8 cellular contexts compared by ENCODE assay signal in genomic region chr19:39125554-39126311, GRCh38. TPM values are rescaled to one million over a fixed set of nuclear protein-coding genes. Genes with fewer than 3 reads are reported as not detected.
DNase-seq lines count a peak whose midpoint lies in the region; ATAC-seq and TF ChIP-seq lines count a peak whose summit lies in the region.

Gene PAK4 (plus strand): TSS chr19:39125786. CDS start chr19:39169554, 43,768 bp downstream.

- H3K27me3 ChIP-seq in foreskin keratinocyte = no peaks in the 10 kb centered on the region
- H3K27me3 ChIP-seq in neuron (ENCODE audit: insufficient read depth, low read length) = no peaks in the 10 kb centered on the region
- H3K27me3 ChIP-seq in subcutaneous abdominal adipose tissue (ENCODE audit: control insufficient read depth in 5 of 5, insufficient read depth in 4 of 5, low read length in 5 of 5) = peaks cover 0 to 3% (median 0%) of the 10 kb centered on the region in 5 donors

- H3K9ac ChIP-seq in subcutaneous abdominal adipose tissue (ENCODE audit: low read length in 5 of 5) = peak within 1 kb of the TSS in 4 of 5 donors; percentile 61 to 84 (median 71)

- peak within 1 kb of the TSS; percentile 34 for H2AFZ ChIP-seq in neuron (ENCODE audit: low read depth, low read length)

- TF ChIP-seq CTCF in HEK293 (tag by site-specific recombination; IDR thresholded peaks at IDR 0.05) = peak; percentile 91
- no peak for TF ChIP-seq CTCF in foreskin keratinocyte (conservative IDR thresholded peaks at IDR 0.05)

- no peaks in the 10 kb centered on the region; a peak in 1 of 3 replicates for H3K36me3 ChIP-seq in HEK293 (ENCODE audit: control insufficient read depth in 2 of 2, insufficient read depth in 1 of 2, low read length in 2 of 2)
- no peaks in the 10 kb centered on the region for H3K36me3 ChIP-seq in neuron (ENCODE audit: insufficient read depth, low read length)
- no peaks in the 10 kb centered on the region for H3K36me3 ChIP-seq in subcutaneous abdominal adipose tissue (ENCODE audit: control insufficient read depth in 5 of 5, insufficient read depth in 5 of 5, low read length in 5 of 5)

- CTCF ChIA-PET in HEK293 (lab: Yijun Ruan, JAX) = interaction anchor here (0.6 to 3.0 kb wide), 6 partner anchors 14 to 377 kb away, joined by 3 to 19 read pairs (median 5); no protein-coding TSS in a partner anchor

- H3K9me3 ChIP-seq in HEK293 (ENCODE audit: control insufficient read depth, insufficient read depth, low read depth, low read length) = no peaks in the 10 kb centered on the region
- no peaks in the 10 kb centered on the region for H3K9me3 ChIP-seq in neuron (ENCODE audit: low read length)
- no peaks in the 10 kb centered on the region for H3K9me3 ChIP-seq in subcutaneous abdominal adipose tissue (ENCODE audit: control insufficient read depth in 5 of 5, low read length in 5 of 5)

- in situ Hi-C loops in SK-MEL-5 (cut with HindIII; ENCODE audit: low pct_unique_long_range_greater_than_20kb, low sequenced_read_pairs) = no loop called here

- peak; percentile 93 for ATAC-seq in foreskin keratinocyte

- H3K4me1 ChIP-seq in HEK293 (ENCODE audit: control insufficient read depth, insufficient read depth, low read length) (peaks cover 24% of the 10 kb centered on the region), foreskin keratinocyte (no peaks in the 10 kb centered on the region), neuron (ENCODE audit: insufficient read depth, low read length) (peaks cover 24% of the 10 kb centered on the region), subcutaneous abdominal adipose tissue (ENCODE audit: control insufficient read depth in 5 of 5, insufficient read depth in 5 of 5, low read length in 5 of 5) (peaks cover 3 to 48% (median 39%) of the 10 kb centered on the region in 5 donors)

- POLR2A ChIA-PET in HEK293 (lab: Yijun Ruan, JAX) = interaction anchor here (0.5 to 2.1 kb wide), 9 partner anchors 14 to 777 kb away, joined by 3 to 6 read pairs (median 3); partner anchors contain the start of genes MED29, PAF1, RPS16 and SAMD4B

- H3K4me3 ChIP-seq in HEK293 (ENCODE audit: low read depth, low read length) (peak within 1 kb of the TSS; percentile 67), neuron (ENCODE audit: low read length) (peak within 1 kb of the TSS; percentile 82), subcutaneous abdominal adipose tissue (ENCODE audit: low read depth in 1 of 5, low read length in 5 of 5) (peak within 1 kb of the TSS; percentile 58 to 92 (median 85))

- peak; percentile 93 for DNase-seq in GDM1 (lab: John Stamatoyannopoulos, UW)
- peak; percentile 98 for DNase-seq in MV-4-11 (lab: John Stamatoyannopoulos, UW)
- peak; percentile 97 for DNase-seq in SK-MEL-5 (ENCODE audit: low read depth, low spot score)
- peak; percentile 98 for DNase-seq in activated naive CD4-positive, alpha-beta T cell treated with Interleukin-2 at 50 U/mL for 16 hours
- peak; percentile 86 to 92 for DNase-seq in foreskin keratinocyte

- peak within 1 kb of the TSS; percentile 88 for H3K27ac ChIP-seq in HEK293 (ENCODE audit: extremely low read depth, low read depth, low read length)
- peak within 1 kb of the TSS; percentile 29 for H3K27ac ChIP-seq in foreskin keratinocyte
- H3K27ac ChIP-seq in subcutaneous abdominal adipose tissue (ENCODE audit: low read depth, low read length) = peak within 1 kb of the TSS; percentile 65

TF ChIP-seq in HEK293, 187 proteins besides CTCF, POLR2A, EP300 and RAD21 (continues in another document):
- TF ChIP-seq PRDM4 (tag by site-specific recombination; IDR thresholded peaks at IDR 0.05) = peak; percentile 87
- TF ChIP-seq ZIC2 (tag by site-specific recombination; IDR thresholded peaks at IDR 0.05) = no peak; the same call in 1 of the 2 replicates
- TF ChIP-seq ZNF555 (tag by site-specific recombination; conservative IDR thresholded peaks at IDR 0.05) = no peak
- TF ChIP-seq ZNF16 (tag by site-specific recombination; IDR thresholded peaks at IDR 0.05; ENCODE audit: low read depth) = no peak
- peak; percentile 99 for TF ChIP-seq EGR2 (tag by site-specific recombination; IDR thresholded peaks at IDR 0.05; ENCODE audit: low read depth)
- TF ChIP-seq ZFHX2 (tag by site-specific recombination; conservative IDR thresholded peaks at IDR 0.05) = peak; percentile 99
- no peak for TF ChIP-seq ZNF350 (tag by site-specific recombination; IDR thresholded peaks at IDR 0.05)
- no peak for TF ChIP-seq ZNF560 (tag by site-specific recombination; IDR thresholded peaks at IDR 0.05; ENCODE audit: borderline replicate concordance)
- TF ChIP-seq PBX3 (CRISPR knock-in tag; IDR thresholded peaks at IDR 0.05) = peak; percentile 43; the same call in 1 of the 2 replicates
- TF ChIP-seq ZNF26 (tag by site-specific recombination; IDR thresholded peaks at IDR 0.05) = no peak
- TF ChIP-seq SCRT2 (tag by site-specific recombination; IDR thresholded peaks at IDR 0.05) = peak; percentile 77; the same call in 1 of the 2 replicates
- TF ChIP-seq ZNF18 (tag by site-specific recombination; IDR thresholded peaks at IDR 0.05) = peak; percentile 44; the same call in 1 of the 2 replicates
- peak; percentile 71; the same call in 1 of the 2 replicates for TF ChIP-seq ZSCAN4 (tag by site-specific recombination; IDR thresholded peaks at IDR 0.05)

RNA-seq across cellular contexts. Expression of gene PAK4, which starts in this region (rescaled TPM):
- 3.7 TPM in 2 replicates for total RNA-seq in SK-MEL-5 (2014; rRNA removed; shearing (Covaris generic))
- 58.7 and 64.5 TPM in 2 replicates for polyA plus RNA-seq in SK-MEL-5 (2015; cell fraction: cytosol; rRNA removed)
- polyA plus RNA-seq in SK-MEL-5 (2015; cell fraction: nucleus; rRNA removed) = 13.3 and 15.8 TPM in 2 replicates
- total RNA-seq in foreskin keratinocyte = 28.6 TPM in 2 replicates
- polyA plus RNA-seq in foreskin keratinocyte = 33.2 and 35.5 TPM in 2 replicates

Comparison
In these comparisons a context has a peak if more than half of its experiments do, and no peak if none do; other contexts are left out.
1. Peak in every context shown above with its lines: DNase-seq, ATAC-seq, H3K4me3 ChIP-seq and H3K27ac ChIP-seq.
2. H3K27ac ChIP-seq: peak in every context shown above with its lines; median percentile 88 in HEK293; 65 in subcutaneous abdominal adipose tissue; 29 in foreskin keratinocyte.